8 cellular contexts compared by ENCODE assay signal in genomic region chr17:75456417-75457046, GRCh38. TPM values are rescaled to one million over a fixed set of nuclear protein-coding genes. Genes with fewer than 3 reads are reported as not detected.
DNase-seq lines count a peak whose midpoint lies in the region; ATAC-seq and TF ChIP-seq lines count a peak whose summit lies in the region.

TSS of gene TMEM94 (plus strand) at chr17:75456635. CDS start at chr17:75471906, 15,271 bp downstream.

- H3K9me3 ChIP-seq in PC-9 (ENCODE audit: insufficient read depth, low read depth): no peaks in the 10 kb centered on the region
- H3K9me3 ChIP-seq in mucosa of rectum (ENCODE audit: control insufficient read depth in 2 of 2, low read length in 2 of 2): no peaks in the 10 kb centered on the region

- no peaks in the 10 kb centered on the region for H4K20me1 ChIP-seq in PC-9 (ENCODE audit: insufficient read depth)

- peak within 1 kb of the TSS; percentile 97 for H3K4me3 ChIP-seq in Jurkat, Clone E6-1 (ENCODE audit: low read length)
- H3K4me3 ChIP-seq in PC-9: peak within 1 kb of the TSS; percentile 88
- H3K4me3 ChIP-seq in mucosa of rectum (ENCODE audit: low read length in 2 of 2): peak within 1 kb of the TSS; percentile 90 to 92

- DNase-seq in DMS114 treated with DMSO at 0.1 percent for 48 hours (lab: John Stamatoyannopoulos, UW; ENCODE audit: unreplicated experiment) (peak; percentile 96), PC-9 (peak; percentile 91 to 92), erythroblast (lab: John Stamatoyannopoulos, UW) (peak; percentile 98)
- DNase-seq in Jurkat, Clone E6-1 (ENCODE audit: low read depth, low spot score): peak; percentile 97
- peak; percentile 86 for DNase-seq in activated T-cell treated with anti-CD3 and anti-CD28 coated beads, Interleukin-2, amount 50 U/mL, for 1 hour
- DNase-seq in stimulated activated CD8-positive, alpha-beta memory T cell treated with anti-CD3 and anti-CD28 coated beads, Interleukin-4, amount 100 ng/mL, for 48 hours: peak; percentile 91

- intact Hi-C loops in PC-9 (cut with micrococcal nuclease; ENCODE audit: unreplicated experiment): no loop called here

- BruUV-seq in PC-9 (replicated peaks; lab: Mats Ljungman, UMichigan): no TSS peak

- peaks cover 43% of the 10 kb centered on the region for H3F3A ChIP-seq in PC-9 (ENCODE audit: insufficient read depth, low read depth)

- CTCF ChIA-PET in PC-9 (lab: Charles Lee): interaction anchor here (0.5 to 1.3 kb wide), 5 partner anchors 13 to 597 kb away, joined by 3 to 6 read pairs (median 4); partner anchors contain the start of genes GRIN2C and MIF4GD

- peak within 1 kb of the TSS; percentile 47 for H3K27ac ChIP-seq in PC-9
- peak within 1 kb of the TSS; percentile 86 to 87 for H3K27ac ChIP-seq in mucosa of rectum (ENCODE audit: low read depth in 2 of 2, low read length in 2 of 2)

- peaks cover 38% of the 10 kb centered on the region for H3K79me2 ChIP-seq in PC-9 (ENCODE audit: low read depth)

- H3K9me2 ChIP-seq in PC-9 (ENCODE audit: insufficient read depth): no peaks in the 10 kb centered on the region

- ATAC-seq in GM21576 (IDR thresholded peaks at IDR 0.05; ENCODE audit: unreplicated experiment): peak; percentile 91

- peak within 1 kb of the TSS; percentile 87 for H3K4me2 ChIP-seq in PC-9

- H3K27me3 ChIP-seq in PC-9 (ENCODE audit: insufficient read depth, low read depth) (no peaks in the 10 kb centered on the region), mucosa of rectum (ENCODE audit: control insufficient read depth in 2 of 2, insufficient read depth in 2 of 2, low read length in 2 of 2) (no peaks in the 10 kb centered on the region)

- H2AFZ ChIP-seq in PC-9: peak within 1 kb of the TSS; percentile 97

- H3K9ac ChIP-seq in mucosa of rectum (ENCODE audit: low read depth in 1 of 2, low read length in 2 of 2): peak within 1 kb of the TSS; percentile 98 to 99

- no peak for TF ChIP-seq CTCF in PC-9 (conservative IDR thresholded peaks at IDR 0.05)

- H3K36me3 ChIP-seq in PC-9 (ENCODE audit: low read depth) (no peaks in the 10 kb centered on the region), mucosa of rectum (ENCODE audit: control insufficient read depth in 2 of 2, insufficient read depth in 2 of 2, low read length in 2 of 2) (no peaks in the 10 kb centered on the region)

- H3K4me1 ChIP-seq in PC-9 (replicated peaks; ENCODE audit: insufficient read depth) (peaks cover 49% of the 10 kb centered on the region), mucosa of rectum (ENCODE audit: control insufficient read depth in 2 of 2, insufficient read depth in 2 of 2, low read length in 2 of 2) (peaks cover 30 to 33% of the 10 kb centered on the region in 2 donors)

- peak; percentile 78 for TF ChIP-seq POLR2A in erythroblast (IDR thresholded peaks at IDR 0.05; ENCODE audit: low read length)

- POLR2A ChIA-PET in PC-9 (lab: Charles Lee; ENCODE audit: unreplicated experiment): interaction anchor here (0.5 to 1.1 kb wide), 10 partner anchors 18 to 474 kb away, joined by 3 to 33 read pairs (median 4); no protein-coding TSS in a partner anchor

RNA-seq across cellular contexts. Expression of gene TMEM94, which starts in this region (rescaled TPM):
- polyA plus RNA-seq in Jurkat, Clone E6-1 (2012; ENCODE audit: insufficient read depth, insufficient read length): 52.7 TPM
- total RNA-seq in PC-9 (2021): 78.9 and 95.7 TPM in 2 replicates

Comparison
In these comparisons a context has a peak if more than half of its experiments do, and no peak if none do; other contexts are left out.
1. Peak in every context shown above with its lines: DNase-seq, ATAC-seq, H3K4me3 ChIP-seq and H3K27ac ChIP-seq.